Comparison of ENCODE assay signal across 28 cellular contexts in the genomic region with DNA sequence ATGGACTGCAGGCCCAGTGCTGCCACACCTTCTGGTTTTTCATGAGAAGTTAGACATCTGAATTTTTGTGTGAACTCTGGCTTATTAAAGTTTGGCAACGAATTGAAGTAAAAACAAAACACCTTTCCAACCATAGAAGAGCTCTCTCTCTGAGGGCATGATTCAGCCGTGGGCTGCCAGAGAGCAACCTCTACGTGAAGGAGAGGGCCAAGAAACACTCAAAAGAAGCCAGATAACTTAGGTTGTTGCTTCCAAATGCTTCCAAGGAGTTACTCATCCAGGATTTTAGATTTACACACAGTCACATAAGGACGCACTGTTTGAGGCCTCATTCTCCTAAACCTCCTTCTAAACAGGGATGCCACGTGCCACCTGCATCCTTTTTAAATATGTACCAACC.
DNase-seq lines count a peak whose midpoint lies in the region; ATAC-seq and TF ChIP-seq lines count a peak whose summit lies in the region.
"Had no signal": no experiment of that assay in that cellular context is flagged by ENCODE, and none has a peak within 500 bp of the region (broad histone marks: within the 10 kb centered on the region; RNA-seq: fewer than 3 reads in every experiment).

No MANE protein-coding gene starts in this region.

- no TSS peak for BruUV-seq in mammary epithelial cell (replicated peaks; lab: Mats Ljungman, UMichigan)

- H3K4me3 Mint-ChIP-seq in endodermal cell = no peak overlapping the region
- H3K4me3 Mint-ChIP-seq: activated CD4-positive, alpha-beta T cell treated with anti-CD3 and anti-CD28 coated beads for 36 hours; activated naive CD4-positive, alpha-beta T cell treated with anti-CD3 and anti-CD28 coated beads for 36 hours; activated T-cell treated with anti-CD3 and anti-CD28 coated beads, Interleukin-2, amount 50 U/mL, for 24 hours; T-helper 1 cell treated with Interleukin-12 subunit alpha and Interleukin-12 subunit beta and Interleukin-4 antibody, amounts not matched to agents 30 μg/mL and 1 μg/mL, for 36 hours had no signal

- peaks cover 5 to 12% of the 10 kb centered on the region in 2 donors for H3K4me1 ChIP-seq in breast epithelium
- peaks cover 11% of the 10 kb centered on the region for H3K4me1 ChIP-seq in mammary epithelial cell (ENCODE audit: insufficient read depth, low read length)
- H3K4me1 ChIP-seq in fibroblast of lung (ENCODE audit: control insufficient read depth, extremely low read depth, insufficient read depth, low read length) = peaks cover 10% of the 10 kb centered on the region
- peaks cover 5 to 19% of the 10 kb centered on the region in 2 donors for H3K4me1 ChIP-seq in thoracic aorta (ENCODE audit: control insufficient read depth in 1 of 2, low read depth in 2 of 2)
- no peaks in the 10 kb centered on the region for H3K4me1 ChIP-seq in endodermal cell (ENCODE audit: control insufficient read depth, insufficient read depth, low read length)
- H3K4me1 ChIP-seq: upper lobe of right lung had no signal

- in situ Hi-C loops in mammary epithelial cell (cut with MboI; ENCODE audit: low sequenced_read_pairs in 2 of 2) = no loop called here

- H2AFZ ChIP-seq in mammary epithelial cell (ENCODE audit: low read depth, low read length) = no peak overlapping the region
- no peak overlapping the region for H2AFZ ChIP-seq in fibroblast of lung (ENCODE audit: low read length)

- H3K79me2 ChIP-seq in mammary epithelial cell (ENCODE audit: insufficient read depth, low read length) (no peaks in the 10 kb centered on the region), fibroblast of lung (ENCODE audit: control insufficient read depth, insufficient read depth, low read length) (no peaks in the 10 kb centered on the region)

- no peak overlapping the region for H3K4me3 ChIP-seq in breast epithelium
- no peak overlapping the region for H3K4me3 ChIP-seq in mammary epithelial cell (replicated peaks in 1 of 3; ENCODE audit: insufficient read depth in 1 of 3, low read depth in 2 of 3, low read length in 3 of 3)
- no peak overlapping the region for H3K4me3 ChIP-seq in fibroblast of lung (replicated peaks in 1 of 4; ENCODE audit: control extremely low read depth in 1 of 4, insufficient read depth in 1 of 4, low read depth in 3 of 4, low read length in 4 of 4)
- no peak overlapping the region for H3K4me3 ChIP-seq in thoracic aorta
- no peak overlapping the region for H3K4me3 ChIP-seq in endodermal cell (ENCODE audit: low read length)
- H3K4me3 ChIP-seq: GM12878, lung, sigmoid colon, SJCRH30, upper lobe of right lung had no signal

- 15% methylated on average over 5 of the region's 5 CpGs for WGBS in mammary epithelial cell (ENCODE audit: low coverage, missing lambda C conversion rate)
- WGBS in endodermal cell (ENCODE audit: insufficient coverage in 1 of 2, insufficient read length in 1 of 2), 2 experiments = 76 to 82% methylated on average over 4 to 5 of the region's 5 CpGs

- H3K9ac ChIP-seq in mammary epithelial cell (ENCODE audit: insufficient read depth, low read length) (no peak overlapping the region), fibroblast of lung (ENCODE audit: insufficient read depth, low read length) (no peak overlapping the region), endodermal cell (ENCODE audit: extremely low read depth, low read length, poor library complexity, severe bottlenecking) (no peak overlapping the region)

- H4K20me1 ChIP-seq in mammary epithelial cell (ENCODE audit: insufficient read depth, low read length) = no peaks in the 10 kb centered on the region
- no peaks in the 10 kb centered on the region for H4K20me1 ChIP-seq in fibroblast of lung (ENCODE audit: control insufficient read depth, extremely low read depth, insufficient read depth, low read length)

- CTCF ChIA-PET in mammary epithelial cell (lab: Charles Lee; ENCODE audit: low non-redundant PET) = no interaction called here

- peaks cover 12% of the 10 kb centered on the region for H3K9me3 Mint-ChIP-seq in endodermal cell

- no peak overlapping the region for H3K27ac Mint-ChIP-seq in endodermal cell
- H3K27ac Mint-ChIP-seq: activated CD4-positive, alpha-beta T cell treated with anti-CD3 and anti-CD28 coated beads for 36 hours; activated naive CD4-positive, alpha-beta T cell treated with anti-CD3 and anti-CD28 coated beads for 36 hours; activated T-cell treated with anti-CD3 and anti-CD28 coated beads, Interleukin-2, amount 50 U/mL, for 24 hours; progenitor cell of endocrine pancreas; T-helper 1 cell treated with Interleukin-12 subunit alpha and Interleukin-12 subunit beta and Interleukin-4 antibody, amounts not matched to agents 30 μg/mL and 1 μg/mL, for 36 hours had no signal

- no peak for TF ChIP-seq POLR2A in breast epithelium (IDR thresholded peaks at IDR 0.05)

- TF ChIP-seq CTCF in breast epithelium (IDR thresholded peaks at IDR 0.05) = no peak
- no peak for TF ChIP-seq CTCF in mammary epithelial cell (conservative IDR thresholded peaks at IDR 0.05 in 1 of 2, IDR thresholded peaks at IDR 0.05 in 1 of 2; ENCODE audit: extremely low read depth in 1 of 2, insufficient read depth in 1 of 2, low read depth in 1 of 2, low read length in 2 of 2)
- TF ChIP-seq CTCF in fibroblast of lung (conservative IDR thresholded peaks at IDR 0.05 in 1 of 2, IDR thresholded peaks at IDR 0.05 in 1 of 2; ENCODE audit: low read depth in 1 of 2, low read length in 2 of 2) = no peak
- TF ChIP-seq CTCF in thoracic aorta (IDR thresholded peaks at IDR 0.05) = no peak
- TF ChIP-seq CTCF in endodermal cell (conservative IDR thresholded peaks at IDR 0.05) = no peak

- peaks cover 9% of the 10 kb centered on the region for H3K4me1 Mint-ChIP-seq in endodermal cell
- H3K4me1 Mint-ChIP-seq: activated CD4-positive, alpha-beta T cell treated with anti-CD3 and anti-CD28 coated beads for 36 hours had no signal

- dilution Hi-C loops in mammary epithelial cell (cut with HindIII; ENCODE audit: low sequenced_read_pairs) = no loop called here

- no peaks in the 10 kb centered on the region for H3K36me3 ChIP-seq in breast epithelium
- H3K36me3 ChIP-seq in mammary epithelial cell (ENCODE audit: insufficient read depth, low read length) = no peaks in the 10 kb centered on the region
- no peaks in the 10 kb centered on the region for H3K36me3 ChIP-seq in fibroblast of lung (ENCODE audit: control insufficient read depth, insufficient read depth, low read length)
- H3K36me3 ChIP-seq in thoracic aorta = no peaks in the 10 kb centered on the region
- no peaks in the 10 kb centered on the region for H3K36me3 ChIP-seq in endodermal cell (ENCODE audit: control insufficient read depth, insufficient read depth, low read length)
- H3K36me3 ChIP-seq: sigmoid colon, SJCRH30, upper lobe of right lung had no signal

- H3K9me3 ChIP-seq in breast epithelium (no peaks in the 10 kb centered on the region), mammary epithelial cell (replicated peaks; ENCODE audit: insufficient read depth, low read length) (no peaks in the 10 kb centered on the region), fibroblast of lung (ENCODE audit: control insufficient read depth, insufficient read depth, low read depth, low read length) (no peaks in the 10 kb centered on the region), thoracic aorta (no peaks in the 10 kb centered on the region), endodermal cell (ENCODE audit: control insufficient read depth, low read length) (peaks cover 10% of the 10 kb centered on the region)
- H3K9me3 ChIP-seq: sigmoid colon, SJCRH30, upper lobe of right lung had no signal

- H3K36me3 Mint-ChIP-seq in endodermal cell (ENCODE audit: low read depth) = no peaks in the 10 kb centered on the region

- peaks cover 7% of the 10 kb centered on the region for H3K27me3 Mint-ChIP-seq in endodermal cell (ENCODE audit: insufficient read depth)

- H3K27me3 ChIP-seq in breast epithelium (no peaks in the 10 kb centered on the region), mammary epithelial cell (ENCODE audit: insufficient read depth, low read length) (no peaks in the 10 kb centered on the region), fibroblast of lung (ENCODE audit: control insufficient read depth, insufficient read depth, low read length) (no peaks in the 10 kb centered on the region), thoracic aorta (replicated peaks; ENCODE audit: insufficient read depth) (no peaks in the 10 kb centered on the region), endodermal cell (ENCODE audit: control insufficient read depth, insufficient read depth, low read length, poor library complexity, severe bottlenecking) (no peaks in the 10 kb centered on the region)
- H3K27me3 ChIP-seq: sigmoid colon, SJCRH30, upper lobe of right lung had no signal

- intact Hi-C loops in breast epithelium (cut with DNase I; ENCODE audit: low total_unique reads) (no loop called here), mammary epithelial cell (cut with micrococcal nuclease) (no loop called here)

- H3K27ac ChIP-seq in breast epithelium = peak overlapping the region; percentile 33 to 43
- H3K27ac ChIP-seq in mammary epithelial cell (ENCODE audit: insufficient read depth, low read depth, low read length) = no peak overlapping the region
- no peak overlapping the region for H3K27ac ChIP-seq in fibroblast of lung (ENCODE audit: insufficient read depth, low read length)
- H3K27ac ChIP-seq in thoracic aorta = peak overlapping the region; percentile 9 to 21
- no peak overlapping the region for H3K27ac ChIP-seq in endodermal cell (ENCODE audit: low read depth, low read length)
- H3K27ac ChIP-seq: 22Rv1, SJCRH30, upper lobe of right lung had no signal

- H3K4me2 ChIP-seq in mammary epithelial cell (ENCODE audit: insufficient read depth, low read depth, low read length) = no peak overlapping the region
- peak overlapping the region; percentile 54 for H3K4me2 ChIP-seq in fibroblast of lung (ENCODE audit: extremely low read depth, insufficient read depth, low read length)

- ATAC-seq in SK-N-SH treated with all-trans-retinoic acid at 6 μM for 48 hours (peak; percentile 7; the same call in 1 of the 3 replicates), thoracic aorta (ENCODE audit: insufficient number of reproducible peaks, low FRiP score, low read depth) (peak; percentile 70), HG03196 (IDR thresholded peaks at IDR 0.05; ENCODE audit: unreplicated experiment) (no peak)
- ATAC-seq: activated CD4-positive, alpha-beta T cell treated with anti-CD3 and anti-CD28 coated beads for 36 hours; GM12878; Panc1; upper lobe of right lung had no signal

- DNase-seq in breast epithelium (ENCODE audit: low spot score in 2 of 2) (no peak), mammary epithelial cell (no peak), fibroblast of lung (ENCODE audit: low read depth in 2 of 2) (peak in 1 of 2 donors; percentile 92), thoracic aorta (ENCODE audit: low spot score) (no peak), endodermal cell (no peak), hippocampal formation (lab: John Stamatoyannopoulos, UW) (no peak)
- DNase-seq: activated CD4-positive, alpha-beta T cell treated with anti-CD3 and anti-CD28 coated beads for 36 hours; activated naive CD4-positive, alpha-beta T cell treated with anti-CD3 and anti-CD28 coated beads for 36 hours; activated T-cell treated with anti-CD3 and anti-CD28 coated beads, Interleukin-2, amount 50 U/mL, for 24 hours; cerebellar nuclear complex; GOT3; KBM-7; NCI-H1694; NCI-H2171 treated with DMSO at 0.1 percent for 48 hours; NCI-H524 treated with DMSO at 0.1 percent for 48 hours; NK-92 treated with Interleukin-12 subunit alpha and Interleukin-12 subunit beta, amount 100 ng/mL, for 24 hours; sigmoid colon; stimulated activated CD8-positive, alpha-beta memory T cell treated with anti-CD3 and anti-CD28 coated beads, Interleukin-4, amount 100 ng/mL, for 48 hours; upper lobe of right lung had no signal

Comparison
In these comparisons a context has a peak if more than half of its experiments do, and no peak if none do; other contexts are left out.
1. H3K27ac ChIP-seq: peak in breast epithelium (2 of 2) and thoracic aorta (2 of 2); none in mammary epithelial cell (single experiment), fibroblast of lung (single experiment) and endodermal cell (single experiment).